34 cellular contexts compared by ENCODE assay signal in genomic region chr1:245853291-245853690, GRCh38.
"Had no signal": no experiment of that assay in that cellular context is flagged by ENCODE, and none has a peak within 500 bp of the region (broad histone marks: within the 10 kb centered on the region; RNA-seq: fewer than 3 reads in every experiment).

No MANE protein-coding gene starts in this region.

- H3K36me3 ChIP-seq: MG63 had no signal

- H3K27ac ChIP-seq: KMS-11 had no signal

- H3K9ac ChIP-seq: KMS-11 had no signal

- H3K9me3 ChIP-seq: MG63 had no signal

- DNase-seq: Karpas-422, Kasumi-1, MG63, MM.1S, MV-4-11, NCI-H1048, NCI-H1092, NCI-H1092 treated with DMSO at 0.1 percent for 48 hours, NCI-H1105, NCI-H1105 treated with DMSO at 0.1 percent for 48 hours, NCI-H1417, NCI-H1417 treated with DMSO at 0.1 percent for 48 hours, NCI-H1436, NCI-H1436 treated with DMSO at 0.1 percent for 48 hours, NCI-H146, NCI-H1694, NCI-H1694 treated with DMSO at 0.1 percent for 48 hours, NCI-H187, NCI-H187 treated with DMSO at 0.1 percent for 48 hours, NCI-H1930, NCI-H2029, NCI-H2029 treated with DMSO at 0.1 percent for 48 hours, NCI-H2081, NCI-H2081 treated with DMSO at 0.1 percent for 48 hours, NCI-H2107, NCI-H2171, NCI-H2171 treated with DMSO at 0.1 percent for 48 hours, NCI-H2227 treated with DMSO at 0.1 percent for 48 hours, NCI-H226, NCI-H345, NCI-H446, NCI-H446 treated with DMSO at 0.1 percent for 48 hours, NCI-H510A had no signal

- H3K27me3 ChIP-seq: MG63 had no signal

- H3K4me3 ChIP-seq: MG63 had no signal

- H3K4me2 ChIP-seq: KMS-11 had no signal
